ENCODE assay signal across 8 cellular contexts in genomic region chr19:33177417-33177976, GRCh38. TPM values are rescaled to one million over a fixed set of nuclear protein-coding genes. Genes with fewer than 3 reads are reported as not detected.
DNase-seq lines count a peak whose midpoint lies in the region; ATAC-seq, FAIRE-seq and TF ChIP-seq lines count a peak whose summit lies in the region.

No MANE protein-coding gene starts in this region.

- peak; percentile 5 to 75 (median 54) for TF ChIP-seq CTCF in heart left ventricle (IDR thresholded peaks at IDR 0.05)
- no peak; the same call in 1 of the 2 replicates for TF ChIP-seq CTCF in PC-9 (conservative IDR thresholded peaks at IDR 0.05)

- peaks cover 10% of the 10 kb centered on the region for H3F3A ChIP-seq in PC-9 (ENCODE audit: insufficient read depth, low read depth)

- H3K9me3 Mint-ChIP-seq in dendritic cell treated with granulocyte-macrophage colony-stimulating factor and Interleukin-4, amounts not matched to agents 40 ng/mL and 50 ng/mL, for 4 days = no peaks in the 10 kb centered on the region

- peaks cover 51% of the 10 kb centered on the region for H3K4me1 Mint-ChIP-seq in dendritic cell treated with granulocyte-macrophage colony-stimulating factor and Interleukin-4, amounts not matched to agents 40 ng/mL and 50 ng/mL, for 4 days (ENCODE audit: low read depth)

- CTCF ChIA-PET in PC-9 (lab: Charles Lee) = interaction anchor here (0.7 kb wide), 1 partner anchor 122 kb away, joined by 11 read pairs; no protein-coding TSS in a partner anchor

- H3K9me2 ChIP-seq in PC-9 (ENCODE audit: insufficient read depth) = no peaks in the 10 kb centered on the region

- WGBS in heart left ventricle, 4 donors = 0 to 1% (median 0%) methylated on average over 20 to 38 of the region's 38 CpGs; no CpG with 5 or more reads in 1 of the 4 donors

- H3K27ac ChIP-seq in heart left ventricle = peak overlapping the region; percentile 30 to 98 (median 94)
- H3K27ac ChIP-seq in PC-9 = no peak overlapping the region
- peak overlapping the region; percentile 53 for H3K27ac ChIP-seq in muscle layer of duodenum (ENCODE audit: low read length)

- H3K4me3 ChIP-seq in heart left ventricle (peak overlapping the region; percentile 39 to 99 (median 88)), PC-9 (peak overlapping the region; percentile 53), muscle layer of duodenum (ENCODE audit: low read depth in 1 of 2, low read length in 2 of 2) (peak overlapping the region; percentile 85 to 87)

- H3K4me1 ChIP-seq in heart left ventricle (peaks cover 0 to 32% (median 21%) of the 10 kb centered on the region in 12 donors), PC-9 (replicated peaks; ENCODE audit: insufficient read depth) (peaks cover 26% of the 10 kb centered on the region), muscle layer of duodenum (ENCODE audit: control insufficient read depth in 1 of 2, insufficient read depth in 2 of 2, low read length in 2 of 2) (peaks cover 11 to 17% of the 10 kb centered on the region in 2 donors)

- ATAC-seq in heart left ventricle = peak in 2 of 4 donors; percentile 7 to 29
- ATAC-seq in left cardiac atrium = no peak
- ATAC-seq in HG02884 (IDR thresholded peaks at IDR 0.05; ENCODE audit: unreplicated experiment) = peak; percentile 18

- intact Hi-C loops in heart left ventricle (cut with DNase I) (loop anchor here in 1 of 10 donors (5.0 to 10.0 kb wide), 2 partner anchors 203 to 995 kb away; partner anchors contain the start of genes CEP89, FAAP24 and LSM14A), left cardiac atrium (cut with DNase I) (no loop called here), PC-9 (cut with micrococcal nuclease; ENCODE audit: unreplicated experiment) (loop anchor here (2.0 to 10.0 kb wide), 5 partner anchors 123 to 595 kb away; partner anchors contain the start of genes CEBPA, FAAP24, NUDT19 and PDCD5)
- intact Hi-C loops in dendritic cell treated with granulocyte-macrophage colony-stimulating factor and Interleukin-4, amounts not matched to agents 40 ng/mL and 50 ng/mL, for 4 days (cut with micrococcal nuclease) = loop anchor here (1.0 to 5.0 kb wide), 4 partner anchors 33 to 205 kb away; partner anchors contain the start of genes CEBPA, CEBPG, CEP89 and FAAP24

- peaks cover 7% of the 10 kb centered on the region; the same call in 1 of the 2 replicates for H3K79me2 ChIP-seq in PC-9 (ENCODE audit: low read depth)

- H3K36me3 ChIP-seq in heart left ventricle (no peaks in the 10 kb centered on the region), PC-9 (ENCODE audit: low read depth) (no peaks in the 10 kb centered on the region), muscle layer of duodenum (ENCODE audit: control insufficient read depth in 1 of 2, insufficient read depth in 2 of 2, low read length in 2 of 2) (peaks cover 0 to 3% of the 10 kb centered on the region in 2 donors)

- peaks cover 12% of the 10 kb centered on the region for H3K36me3 Mint-ChIP-seq in dendritic cell treated with granulocyte-macrophage colony-stimulating factor and Interleukin-4, amounts not matched to agents 40 ng/mL and 50 ng/mL, for 4 days (ENCODE audit: low read depth)

- H4K20me1 ChIP-seq in PC-9 (ENCODE audit: insufficient read depth) = no peaks in the 10 kb centered on the region

- H3K27me3 ChIP-seq in heart left ventricle (no peaks in the 10 kb centered on the region), PC-9 (ENCODE audit: insufficient read depth, low read depth) (no peaks in the 10 kb centered on the region), muscle layer of duodenum (ENCODE audit: low read depth, low read length) (no peaks in the 10 kb centered on the region)

- no peak for FAIRE-seq in GM12892 (lab: Jason Lieb, UNC)

- peak overlapping the region; percentile 93 for H3K4me3 Mint-ChIP-seq in dendritic cell treated with granulocyte-macrophage colony-stimulating factor and Interleukin-4, amounts not matched to agents 40 ng/mL and 50 ng/mL, for 4 days

- no peak for TF ChIP-seq POLR2A in heart left ventricle (IDR thresholded peaks at IDR 0.05)
- no peak for TF ChIP-seq POLR2A in GM12892 (IDR thresholded peaks at IDR 0.05; ENCODE audit: low read depth, low read length)

- peak overlapping the region; percentile 76 for H3K4me2 ChIP-seq in PC-9

- H2AFZ ChIP-seq in PC-9 = peak overlapping the region; percentile 76

- DNase-seq in heart left ventricle (no peak), left cardiac atrium (no peak), PC-9 (peak in 1 of 2 experiments; percentile 45), GM12892 (ENCODE audit: insufficient read length) (no peak)
- no peak for DNase-seq in stimulated activated CD4-positive, alpha-beta T cell treated with anti-CD3 and anti-CD28 coated beads, Interleukin-4, amount 100 ng/mL, for 24 hours

- no peaks in the 10 kb centered on the region for H3K9me3 ChIP-seq in heart left ventricle
- no peaks in the 10 kb centered on the region for H3K9me3 ChIP-seq in PC-9 (ENCODE audit: insufficient read depth, low read depth)
- H3K9me3 ChIP-seq in muscle layer of duodenum (ENCODE audit: control insufficient read depth in 1 of 2, low read length in 2 of 2) = no peaks in the 10 kb centered on the region

- peak overlapping the region; percentile 92 for H3K27ac Mint-ChIP-seq in dendritic cell treated with granulocyte-macrophage colony-stimulating factor and Interleukin-4, amounts not matched to agents 40 ng/mL and 50 ng/mL, for 4 days

- POLR2A ChIA-PET in PC-9 (lab: Charles Lee; ENCODE audit: unreplicated experiment) = interaction anchor here (0.6 to 0.7 kb wide), 2 partner anchors 130 to 827 kb away, joined by 3 read pairs; no protein-coding TSS in a partner anchor

- no TSS peak for BruUV-seq in PC-9 (replicated peaks; lab: Mats Ljungman, UMichigan)

- H3K27me3 Mint-ChIP-seq in dendritic cell treated with granulocyte-macrophage colony-stimulating factor and Interleukin-4, amounts not matched to agents 40 ng/mL and 50 ng/mL, for 4 days = no peaks in the 10 kb centered on the region

RNA-seq across cellular contexts. Expression of gene LRP3, which starts 16.6 kb away (rescaled TPM):
- total RNA-seq in heart left ventricle (10 to 100 TPM; 16.0 to 31.7 (median 18.7) TPM), left cardiac atrium (10 to 100 TPM; 16.2 to 22.1 TPM), PC-9 (2021) (2.3 and 3.0 TPM in 2 replicates)
- 10 to 100 TPM in 1 of 2 donors, 1 to 10 TPM in 1; 8.2 to 15.8 TPM for polyA plus RNA-seq in heart left ventricle
- polyA plus RNA-seq in GM12892 (2012; ENCODE audit: missing spikeins) = not detected

RNA-seq across cellular contexts. Expression of gene WDR88, which starts 45.6 kb away (rescaled TPM):
- total RNA-seq in heart left ventricle (under 1 TPM in 1 of 9 donors, not detected in 8; 0.16 TPM), left cardiac atrium (not detected), PC-9 (2021) (0.59 TPM in 1 of 2 replicates, not detected in the other)
- polyA plus RNA-seq in heart left ventricle = not detected
- polyA plus RNA-seq in GM12892 (2012; ENCODE audit: missing spikeins) = 0.53 TPM

RNA-seq across cellular contexts. Expression of gene SLC7A10, which starts 48.2 kb away (rescaled TPM):
- total RNA-seq in heart left ventricle = 1 to 10 TPM in 1 of 9 donors, under 1 TPM in 3, not detected in 5; 0.23 to 2.3 (median 0.41) TPM
- polyA plus RNA-seq in heart left ventricle = under 1 TPM; 0.11 to 0.35 TPM
- 1 to 10 TPM in 1 of 2 donors, under 1 TPM in 1; 0.58 to 4.0 TPM for total RNA-seq in left cardiac atrium
- not detected in 2 replicates for total RNA-seq in PC-9 (2021)
- polyA plus RNA-seq in GM12892 (2012; ENCODE audit: missing spikeins) = not detected

Comparison
In these comparisons a context has a peak if more than half of its experiments do, and no peak if none do; other contexts are left out.
1. intact Hi-C loops: an anchor here in PC-9 (2.0 to 10.0 kb wide) and dendritic cell treated with granulocyte-macrophage colony-stimulating factor and Interleukin-4, amounts not matched to agents 40 ng/mL and 50 ng/mL, for 4 days (1.0 to 5.0 kb wide); none called in left cardiac atrium.